Comparison of ENCODE assay signal across 10 cellular contexts in the genomic region with DNA sequence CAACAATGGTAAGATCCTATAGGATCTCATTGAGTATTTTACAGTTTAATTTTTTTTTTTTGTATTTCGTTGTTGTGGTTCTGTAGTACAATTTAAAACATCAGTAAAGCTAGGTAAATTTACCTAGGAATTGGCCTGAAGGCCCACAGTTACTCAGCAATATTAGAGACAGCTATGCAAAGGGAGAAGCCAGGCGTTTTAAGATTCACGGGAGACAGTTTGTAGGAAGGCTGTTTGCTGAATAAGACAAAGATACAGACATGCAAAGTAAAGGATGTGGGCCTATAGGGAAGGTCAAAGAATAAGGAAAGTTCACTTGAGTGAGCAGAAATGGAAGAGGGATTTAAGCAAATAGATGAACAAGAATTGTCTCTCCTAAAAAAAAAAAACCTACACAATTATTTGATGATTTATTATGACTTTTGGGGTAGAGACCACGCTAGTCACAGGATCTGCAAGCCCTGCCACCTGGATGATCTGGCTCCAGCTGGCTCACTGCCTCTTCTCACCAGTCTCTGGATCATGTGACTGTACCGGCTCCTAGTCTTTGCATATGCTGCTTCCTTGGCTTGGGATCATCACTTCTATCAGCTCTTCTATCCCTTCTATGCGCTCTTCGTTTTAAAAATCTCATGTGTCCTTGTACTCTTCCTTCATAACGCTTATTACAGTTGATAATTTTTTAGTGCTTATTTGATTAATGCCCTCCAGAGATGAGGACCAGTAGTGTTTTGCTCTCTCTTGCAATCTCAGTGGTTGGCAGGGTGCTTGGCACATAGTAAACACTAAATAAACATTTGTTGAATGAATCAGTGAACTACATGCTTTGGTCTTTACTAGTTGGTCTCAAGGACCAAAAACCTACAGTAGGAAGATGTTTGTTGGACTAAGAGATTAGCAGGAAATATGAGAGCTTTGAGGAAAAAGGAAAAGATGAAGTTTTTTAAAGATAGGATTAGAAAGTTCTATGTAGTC. TPM values are rescaled to one million over a fixed set of nuclear protein-coding genes. Genes with fewer than 3 reads are reported as not detected.
A peak's percentile ranks its signal among the peaks of the same experiment; 100 is the strongest.
DNase-seq lines count a peak whose midpoint lies in the region; ATAC-seq and TF ChIP-seq lines count a peak whose summit lies in the region.
"Had no signal": no experiment of that assay in that cellular context is flagged by ENCODE, and none has a peak within 500 bp of the region (broad histone marks: within the 10 kb centered on the region; RNA-seq: fewer than 3 reads in every experiment).

No MANE protein-coding gene starts in this region.

- peak overlapping the region; percentile 72 for H3K27ac Mint-ChIP-seq in chondrocyte (ENCODE audit: unreplicated experiment)
- H3K27ac Mint-ChIP-seq: activated naive CD8-positive, alpha-beta T cell treated with anti-CD3 and anti-CD28 coated beads, Interleukin-2, amount 10 ng/mL, durations not matched to agents 7 days and 5 days had no signal

- DNase-seq in COLO668 (lab: John Stamatoyannopoulos, UW; ENCODE audit: unreplicated experiment) (peak; percentile 62), M059J (ENCODE audit: low read depth) (peak; percentile 21), chondrocyte (ENCODE audit: low spot score) (no peak), mucosa of gallbladder (ENCODE audit: low spot score) (peak; percentile 38), SIG-M5 (lab: John Stamatoyannopoulos, UW) (no peak)
- no peak for DNase-seq in stimulated activated CD4-positive, alpha-beta T cell treated with anti-CD3 and anti-CD28 coated beads, Interleukin-15, amount 100 ng/mL, for 24 hours
- DNase-seq: activated naive CD8-positive, alpha-beta T cell treated with anti-CD3 and anti-CD28 coated beads, Interleukin-2, amount 10 ng/mL, durations not matched to agents 7 days and 5 days; transverse colon had no signal

- ATAC-seq in GM19463 (IDR thresholded peaks at IDR 0.05; ENCODE audit: unreplicated experiment) (no peak), GM18909 (IDR thresholded peaks at IDR 0.05; ENCODE audit: poor library complexity, unreplicated experiment) (no peak)

- TF ChIP-seq CTCF in chondrocyte (IDR thresholded peaks at IDR 0.05), result no peak

- H3K4me1 Mint-ChIP-seq in chondrocyte (ENCODE audit: low read depth), result peaks cover 66% of the 10 kb centered on the region

- H3K4me3 Mint-ChIP-seq in chondrocyte (ENCODE audit: unreplicated experiment), result no peak overlapping the region
- H3K4me3 Mint-ChIP-seq: activated naive CD8-positive, alpha-beta T cell treated with anti-CD3 and anti-CD28 coated beads, Interleukin-2, amount 10 ng/mL, durations not matched to agents 7 days and 5 days had no signal

- no peaks in the 10 kb centered on the region for H3K27me3 Mint-ChIP-seq in chondrocyte (ENCODE audit: low read depth)
- H3K27me3 Mint-ChIP-seq: activated naive CD8-positive, alpha-beta T cell treated with anti-CD3 and anti-CD28 coated beads, Interleukin-2, amount 10 ng/mL, durations not matched to agents 7 days and 5 days had no signal

- H3K9me3 Mint-ChIP-seq in chondrocyte (ENCODE audit: low read depth), result no peaks in the 10 kb centered on the region
- H3K9me3 Mint-ChIP-seq: activated naive CD8-positive, alpha-beta T cell treated with anti-CD3 and anti-CD28 coated beads, Interleukin-2, amount 10 ng/mL, durations not matched to agents 7 days and 5 days had no signal

- H3K36me3 Mint-ChIP-seq in chondrocyte (ENCODE audit: low read depth), result no peaks in the 10 kb centered on the region

RNA-seq across cellular contexts. Expression of a gene that starts 14.1 kb away (rescaled TPM):
- total RNA-seq in M059J (2014; rRNA removed; shearing (Covaris generic)), result 55.5 and 79.8 TPM in 2 replicates
- 48.6 to 51.2 TPM (median 50.3 TPM) in 3 replicates for total RNA-seq in chondrocyte
- 70.2 TPM for total RNA-seq in mucosa of gallbladder

Comparison
In these comparisons a context has a peak if more than half of its experiments do, and no peak if none do; other contexts are left out.
1. DNase-seq: peak in COLO668 (single experiment), M059J (single experiment) and mucosa of gallbladder (single experiment); none in chondrocyte (single experiment), stimulated activated CD4-positive, alpha-beta T cell treated with anti-CD3 and anti-CD28 coated beads, Interleukin-15, amount 100 ng/mL, for 24 hours (single experiment) and SIG-M5 (single experiment).